Comparison of ENCODE assay signal across 13 cellular contexts in genomic region chr18:21167641-21168372, GRCh38. TPM values are rescaled to one million over a fixed set of nuclear protein-coding genes. Genes with fewer than 3 reads are reported as not detected.
DNase-seq lines count a peak whose midpoint lies in the region; ATAC-seq and TF ChIP-seq lines count a peak whose summit lies in the region.
"Had no signal": no experiment of that assay in that cellular context is flagged by ENCODE, and none has a peak within 500 bp of the region (broad histone marks: within the 10 kb centered on the region; RNA-seq: fewer than 3 reads in every experiment).

No MANE protein-coding gene starts in this region.

- TF ChIP-seq CTCF in left lung (IDR thresholded peaks at IDR 0.05) = no peak

- peaks cover 0 to 23% of the 10 kb centered on the region in 2 donors for H3K4me1 ChIP-seq in left lung

- H3K36me3 Mint-ChIP-seq in naive thymus-derived CD8-positive, alpha-beta T cell = no peaks in the 10 kb centered on the region

- no peaks in the 10 kb centered on the region for H3K9me3 ChIP-seq in left lung

- H3K27me3 ChIP-seq in left lung = no peaks in the 10 kb centered on the region

- peaks cover 3 to 8% (median 4%) of the 10 kb centered on the region in 5 donors for H3K27me3 Mint-ChIP-seq in naive thymus-derived CD8-positive, alpha-beta T cell
- H3K27me3 Mint-ChIP-seq: stimulated activated naive CD8-positive, alpha-beta T cell treated with anti-CD3 and anti-CD28 coated beads, Interleukin-15, amount 100 ng/mL, for 72 hours had no signal

- H3K4me1 Mint-ChIP-seq in naive thymus-derived CD8-positive, alpha-beta T cell = peaks cover 0 to 6% (median 0%) of the 10 kb centered on the region in 4 donors
- H3K4me1 Mint-ChIP-seq: stimulated activated naive CD8-positive, alpha-beta T cell treated with anti-CD3 and anti-CD28 coated beads, Interleukin-15, amount 100 ng/mL, for 72 hours had no signal

- H3K4me3 Mint-ChIP-seq in naive thymus-derived CD8-positive, alpha-beta T cell = no peak overlapping the region
- H3K4me3 Mint-ChIP-seq: stimulated activated naive CD8-positive, alpha-beta T cell treated with anti-CD3 and anti-CD28 coated beads, Interleukin-15, amount 100 ng/mL, for 72 hours; T-helper 2 cell treated with Interferon-gamma antibody and Interleukin-4, amounts not matched to agents 5 μg/mL and 100 μg/mL, for 36 hours had no signal

- no peak overlapping the region for H3K27ac Mint-ChIP-seq in naive thymus-derived CD8-positive, alpha-beta T cell
- H3K27ac Mint-ChIP-seq: stimulated activated naive CD8-positive, alpha-beta T cell treated with anti-CD3 and anti-CD28 coated beads, Interleukin-15, amount 100 ng/mL, for 72 hours; T-helper 2 cell treated with Interferon-gamma antibody and Interleukin-4, amounts not matched to agents 5 μg/mL and 100 μg/mL, for 36 hours had no signal

- ATAC-seq in left lung = peak; percentile 91
- ATAC-seq in GM18498 (IDR thresholded peaks at IDR 0.05; ENCODE audit: unreplicated experiment) = no peak
- no peak for ATAC-seq in naive thymus-derived CD8-positive, alpha-beta T cell
- ATAC-seq: left lobe of liver; stimulated activated naive CD8-positive, alpha-beta T cell treated with anti-CD3 and anti-CD28 coated beads, Interleukin-15, amount 100 ng/mL, for 72 hours had no signal

- no peaks in the 10 kb centered on the region for H3K9me3 Mint-ChIP-seq in naive thymus-derived CD8-positive, alpha-beta T cell
- H3K9me3 Mint-ChIP-seq: stimulated activated naive CD8-positive, alpha-beta T cell treated with anti-CD3 and anti-CD28 coated beads, Interleukin-15, amount 100 ng/mL, for 72 hours; T-helper 2 cell treated with Interferon-gamma antibody and Interleukin-4, amounts not matched to agents 5 μg/mL and 100 μg/mL, for 36 hours had no signal

- H3K36me3 ChIP-seq in left lung = no peaks in the 10 kb centered on the region

- DNase-seq in DMS153 (lab: John Stamatoyannopoulos, UW) (peak; percentile 98), NCI-H146 treated with DMSO at 0.1 percent for 48 hours (lab: John Stamatoyannopoulos, UW; ENCODE audit: unreplicated experiment) (peak; percentile 100), SW480 (ENCODE audit: low spot score) (peak; percentile 35), left lung (no peak), head of caudate nucleus (no peak), posterior vena cava (ENCODE audit: low spot score) (no peak)
- no peak for DNase-seq in naive thymus-derived CD8-positive, alpha-beta T cell
- DNase-seq: activated gamma-delta T cell treated with Interleukin-2 at 50 U/mL for 16 hours; NCI-H1694 treated with DMSO at 0.1 percent for 48 hours; stimulated activated naive CD8-positive, alpha-beta T cell treated with anti-CD3 and anti-CD28 coated beads, Interleukin-15, amount 100 ng/mL, for 72 hours had no signal

- H3K4me3 ChIP-seq in left lung = no peak overlapping the region

- intact Hi-C loops in left lung (cut with DNase I) = no loop called here
- intact Hi-C loops in head of caudate nucleus (cut with DNase I) = no loop called here
- intact Hi-C loops in posterior vena cava (cut with DNase I) = loop anchor here in 1 of 2 donors (10.0 kb wide), 1 partner anchor 53 kb away; the partner anchor contains the start of gene ROCK1

- H3K27ac ChIP-seq in left lung = no peak overlapping the region

- POLR2A ChIA-PET in naive thymus-derived CD8-positive, alpha-beta T cell (lab: Charles Lee) = no interaction called here

RNA-seq across cellular contexts. Expression of gene ROCK1, which starts 56.2 kb away (rescaled TPM):
- total RNA-seq in left lung (10 to 100 TPM; 50.2 to 62.1 TPM), posterior vena cava (100 to 1,000 TPM; 114 to 143 TPM)
- 10 to 100 TPM; 82.1 to 84.3 TPM for total RNA-seq in naive thymus-derived CD8-positive, alpha-beta T cell
- polyA plus RNA-seq in naive thymus-derived CD8-positive, alpha-beta T cell = 10 to 100 TPM; 20.0 to 28.9 (median 27.7) TPM

Comparison
In these comparisons a context has a peak if more than half of its experiments do, and no peak if none do; other contexts are left out.
1. DNase-seq: peak in DMS153 (single experiment), NCI-H146 treated with DMSO at 0.1 percent for 48 hours (single experiment) and SW480 (single experiment); none in left lung (0 of 2), head of caudate nucleus (0 of 42), naive thymus-derived CD8-positive, alpha-beta T cell (0 of 10) and posterior vena cava (single experiment).